Comparison of ENCODE assay signal across 19 cellular contexts in genomic region chr17:67417507-67417906, GRCh38.
"Had no signal": no experiment of that assay in that cellular context is flagged by ENCODE, and none has a peak within 500 bp of the region (broad histone marks: within the 10 kb centered on the region; RNA-seq: fewer than 3 reads in every experiment).

No MANE protein-coding gene starts in this region.

- H3K9me3 ChIP-seq: colonic mucosa, psoas muscle, thyroid gland had no signal

- H3K27me3 Mint-ChIP-seq: activated CD4-positive, alpha-beta memory T cell treated with anti-CD3 and anti-CD28 coated beads, Interleukin-2, amount 10 ng/mL, durations not matched to agents 7 days and 5 days; activated naive CD8-positive, alpha-beta T cell treated with anti-CD3 and anti-CD28 coated beads, Interleukin-2, amount 10 ng/mL, durations not matched to agents 7 days and 5 days; activated T-cell treated with anti-CD3 and anti-CD28 coated beads, Interleukin-2, amount 50 U/mL, for 24 hours; brain had no signal

- H3K4me3 ChIP-seq: colonic mucosa, psoas muscle, thyroid gland had no signal

- H3K4me1 ChIP-seq: psoas muscle had no signal

- H3K27ac Mint-ChIP-seq: activated CD4-positive, alpha-beta memory T cell treated with anti-CD3 and anti-CD28 coated beads, Interleukin-2, amount 10 ng/mL, durations not matched to agents 7 days and 5 days; brain; mesothelial cell of epicardium had no signal

- DNase-seq: activated CD4-positive, alpha-beta memory T cell treated with anti-CD3 and anti-CD28 coated beads, Interleukin-2, amount 10 ng/mL, durations not matched to agents 7 days and 5 days; activated CD4-positive, alpha-beta T cell treated with anti-CD3 and anti-CD28 coated beads for 48 hours; activated CD4-positive, CD25-positive, alpha-beta regulatory T cell; activated gamma-delta T cell treated with Interleukin-2 at 50 U/mL for 16 hours; activated naive CD8-positive, alpha-beta T cell treated with anti-CD3 and anti-CD28 coated beads, Interleukin-2, amount 10 ng/mL, durations not matched to agents 7 days and 5 days; activated T-cell treated with anti-CD3 and anti-CD28 coated beads, Interleukin-2, amount 50 U/mL, for 24 hours; central memory CD4-positive, alpha-beta T cell; colonic mucosa; foreskin keratinocyte; hippocampal formation; left cardiac atrium; psoas muscle; right cardiac atrium; stimulated activated CD4-positive, alpha-beta T cell treated with anti-CD3 and anti-CD28 coated beads, Interleukin-2, amount 100 ng/mL, for 24 hours; stimulated activated naive CD4-positive, alpha-beta T cell treated with Interleukin-2 at 50 U/mL for 16 hours; thyroid gland had no signal

- ATAC-seq: foreskin keratinocyte, left cardiac atrium, psoas muscle, right cardiac atrium had no signal

- H3K9me3 Mint-ChIP-seq: neural crest cell had no signal

- H3K4me1 Mint-ChIP-seq: brain, mesothelial cell of epicardium had no signal

- H3K27me3 ChIP-seq: colonic mucosa, foreskin keratinocyte, thyroid gland had no signal

- H3K27ac ChIP-seq: colonic mucosa, psoas muscle, thyroid gland had no signal

- H3K36me3 ChIP-seq: colonic mucosa, thyroid gland had no signal

- H3K4me3 Mint-ChIP-seq: activated CD4-positive, alpha-beta memory T cell treated with anti-CD3 and anti-CD28 coated beads, Interleukin-2, amount 10 ng/mL, durations not matched to agents 7 days and 5 days; activated naive CD8-positive, alpha-beta T cell treated with anti-CD3 and anti-CD28 coated beads, Interleukin-2, amount 10 ng/mL, durations not matched to agents 7 days and 5 days; activated T-cell treated with anti-CD3 and anti-CD28 coated beads, Interleukin-2, amount 50 U/mL, for 24 hours; brain; mesothelial cell of epicardium; neural crest cell had no signal
